Comparison of ENCODE assay signal across 9 cellular contexts in the genomic region with DNA sequence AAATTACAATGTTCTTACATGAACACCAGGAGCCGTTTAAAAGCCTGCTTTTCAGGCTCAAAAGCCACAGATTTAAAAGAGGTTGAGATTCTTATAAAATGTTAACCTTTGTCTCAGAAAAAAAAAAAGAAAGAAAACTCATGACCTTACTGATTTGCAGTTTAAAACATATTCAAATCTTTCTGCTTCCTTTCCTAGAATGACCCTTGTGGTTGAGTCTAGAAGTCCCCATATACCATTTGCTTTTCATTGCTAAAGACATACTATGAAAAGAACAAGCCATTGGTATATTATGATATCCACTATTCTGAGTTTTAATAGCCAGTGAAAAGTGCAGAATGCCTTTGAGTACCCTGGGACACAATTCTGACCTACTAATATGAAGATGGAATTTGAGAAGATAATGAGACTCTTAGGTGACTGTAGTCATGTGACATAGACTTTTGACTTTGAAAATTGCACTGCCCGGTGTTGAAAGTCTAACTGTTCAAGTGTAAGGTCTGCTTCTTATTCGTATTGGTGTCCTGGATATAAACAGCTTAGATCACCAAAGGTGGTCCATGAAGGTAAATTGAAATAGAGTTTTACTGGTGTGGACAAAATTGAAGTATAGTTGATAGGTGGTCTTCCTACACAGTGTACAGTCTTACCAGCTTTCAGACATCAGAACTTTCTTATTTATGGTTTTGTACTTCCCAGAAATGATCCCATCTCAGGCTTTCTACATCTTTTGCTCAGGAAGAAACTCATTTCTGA.
DNase-seq lines count a peak whose midpoint lies in the region; ATAC-seq and TF ChIP-seq lines count a peak whose summit lies in the region.
"Had no signal": no experiment of that assay in that cellular context is flagged by ENCODE, and none has a peak within 500 bp of the region (broad histone marks: within the 10 kb centered on the region; RNA-seq: fewer than 3 reads in every experiment).

No MANE protein-coding gene starts in this region.

- peak in 1 of 2 donors; percentile 12 for ATAC-seq in CD4-positive, CD25-positive, alpha-beta regulatory T cell (ENCODE audit: low read depth in 2 of 2)
- ATAC-seq in GM21390 (IDR thresholded peaks at IDR 0.05; ENCODE audit: unreplicated experiment) (peak; percentile 22), HG03558 (IDR thresholded peaks at IDR 0.05; ENCODE audit: extremely low read depth, unreplicated experiment) (peak; percentile 11), foreskin keratinocyte (no peak)

- peak overlapping the region; percentile 70 to 77 (median 72) for H3K4me3 Mint-ChIP-seq in CD4-positive, CD25-positive, alpha-beta regulatory T cell
- no peak overlapping the region for H3K4me3 Mint-ChIP-seq in dendritic cell treated with granulocyte-macrophage colony-stimulating factor and Interleukin-4, amounts not matched to agents 40 ng/mL and 50 ng/mL, for 4 days

- intact Hi-C loops in dendritic cell treated with granulocyte-macrophage colony-stimulating factor and Interleukin-4, amounts not matched to agents 40 ng/mL and 50 ng/mL, for 4 days (cut with micrococcal nuclease), result loop anchor here (5.0 kb wide), 1 partner anchor 33 kb away; no protein-coding TSS in a partner anchor

- H3K4me1 Mint-ChIP-seq in CD4-positive, CD25-positive, alpha-beta regulatory T cell, result peaks cover 56 to 89% (median 77%) of the 10 kb centered on the region in 4 donors
- peaks cover 67% of the 10 kb centered on the region for H3K4me1 Mint-ChIP-seq in dendritic cell treated with granulocyte-macrophage colony-stimulating factor and Interleukin-4, amounts not matched to agents 40 ng/mL and 50 ng/mL, for 4 days (ENCODE audit: low read depth)

- no peaks in the 10 kb centered on the region for H3K9me3 ChIP-seq in CD4-positive, CD25-positive, alpha-beta regulatory T cell (ENCODE audit: control insufficient read depth in 2 of 2, low read length in 2 of 2)
- H3K9me3 ChIP-seq: neutrophil had no signal

- peak overlapping the region; percentile 85 for H3K27ac ChIP-seq in CD4-positive, CD25-positive, alpha-beta regulatory T cell (ENCODE audit: insufficient read depth, low read length, poor library complexity, severe bottlenecking)
- H3K27ac ChIP-seq in foreskin keratinocyte, result no peak overlapping the region

- H3K27ac Mint-ChIP-seq in CD4-positive, CD25-positive, alpha-beta regulatory T cell, result peak overlapping the region; percentile 96 to 99 (median 96)
- peak overlapping the region; percentile 87 for H3K27ac Mint-ChIP-seq in dendritic cell treated with granulocyte-macrophage colony-stimulating factor and Interleukin-4, amounts not matched to agents 40 ng/mL and 50 ng/mL, for 4 days

- no peaks in the 10 kb centered on the region for H3K9me3 Mint-ChIP-seq in CD4-positive, CD25-positive, alpha-beta regulatory T cell
- no peaks in the 10 kb centered on the region for H3K9me3 Mint-ChIP-seq in dendritic cell treated with granulocyte-macrophage colony-stimulating factor and Interleukin-4, amounts not matched to agents 40 ng/mL and 50 ng/mL, for 4 days

- peaks cover 19% of the 10 kb centered on the region for H3K36me3 ChIP-seq in CD4-positive, CD25-positive, alpha-beta regulatory T cell (ENCODE audit: control insufficient read depth, insufficient read depth, low read length)
- H3K36me3 ChIP-seq: neutrophil had no signal

- no peaks in the 10 kb centered on the region for H3K27me3 ChIP-seq in CD4-positive, CD25-positive, alpha-beta regulatory T cell (ENCODE audit: control insufficient read depth, insufficient read depth, low read length)
- H3K27me3 ChIP-seq in foreskin keratinocyte, result no peaks in the 10 kb centered on the region
- H3K27me3 ChIP-seq: neutrophil had no signal

- no peak for TF ChIP-seq CTCF in foreskin keratinocyte (conservative IDR thresholded peaks at IDR 0.05)

- no peaks in the 10 kb centered on the region for H3K27me3 Mint-ChIP-seq in CD4-positive, CD25-positive, alpha-beta regulatory T cell
- no peaks in the 10 kb centered on the region for H3K27me3 Mint-ChIP-seq in dendritic cell treated with granulocyte-macrophage colony-stimulating factor and Interleukin-4, amounts not matched to agents 40 ng/mL and 50 ng/mL, for 4 days

- H3K36me3 Mint-ChIP-seq in CD4-positive, CD25-positive, alpha-beta regulatory T cell, result peaks cover 29% of the 10 kb centered on the region
- H3K36me3 Mint-ChIP-seq in dendritic cell treated with granulocyte-macrophage colony-stimulating factor and Interleukin-4, amounts not matched to agents 40 ng/mL and 50 ng/mL, for 4 days (ENCODE audit: low read depth), result peaks cover 65% of the 10 kb centered on the region

- DNase-seq in CD4-positive, CD25-positive, alpha-beta regulatory T cell, result peak in 1 of 3 donors; percentile 72
- no peak for DNase-seq in NCI-H187 (lab: John Stamatoyannopoulos, UW)
- no peak for DNase-seq in foreskin keratinocyte
- DNase-seq in retina, result no peak
- no peak for DNase-seq in stimulated activated naive CD4-positive, alpha-beta T cell (lab: John Stamatoyannopoulos, UW)

- H3K4me1 ChIP-seq in CD4-positive, CD25-positive, alpha-beta regulatory T cell (ENCODE audit: control insufficient read depth, insufficient read depth, low read length, poor library complexity, severe bottlenecking), result peaks cover 90% of the 10 kb centered on the region
- peaks cover 14% of the 10 kb centered on the region for H3K4me1 ChIP-seq in foreskin keratinocyte

- H3K4me3 ChIP-seq in CD4-positive, CD25-positive, alpha-beta regulatory T cell (ENCODE audit: low read depth, low read length), result peak overlapping the region; percentile 63
